ENCODE assay signal across 19 cellular contexts in the genomic region with DNA sequence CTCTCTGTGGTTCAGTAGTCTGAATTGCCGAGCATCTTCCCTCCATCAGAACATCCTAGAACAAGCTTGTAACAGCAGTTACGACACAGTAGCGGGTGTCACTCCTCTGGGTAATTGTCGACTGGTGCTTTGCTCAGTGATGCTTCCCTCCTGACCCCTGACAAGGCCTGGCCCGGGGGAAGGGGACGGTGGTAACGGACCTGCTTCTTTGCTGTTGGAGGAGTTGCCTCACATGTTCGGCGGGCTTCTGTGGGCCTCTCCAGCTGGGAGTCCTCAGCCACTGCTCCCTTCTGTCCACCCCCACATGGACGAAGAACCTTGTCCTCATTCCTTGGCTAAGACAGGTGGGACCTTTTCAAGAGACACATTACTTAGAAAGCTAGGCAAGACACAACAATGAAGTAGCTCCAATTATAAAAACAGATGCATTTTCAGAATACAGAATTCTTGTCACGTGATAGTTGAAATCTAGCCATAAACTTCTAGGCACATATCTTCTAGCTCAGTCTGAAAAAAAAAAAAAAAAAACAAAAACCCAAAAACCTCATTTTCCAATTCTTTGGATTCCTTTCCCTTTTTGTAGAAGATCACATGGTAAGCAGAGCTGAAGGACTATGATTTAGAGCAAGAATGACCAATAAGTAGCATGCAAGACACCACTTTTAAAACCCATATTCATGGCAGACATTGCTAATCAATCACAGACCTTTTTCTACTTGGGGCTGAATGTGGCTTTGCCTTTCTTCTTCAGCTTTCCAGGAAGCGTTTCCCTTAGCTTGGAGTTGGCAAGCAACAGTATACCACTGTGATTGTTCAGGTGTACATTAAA. TPM values are rescaled to one million over a fixed set of nuclear protein-coding genes. Genes with fewer than 3 reads are reported as not detected.
DNase-seq lines count a peak whose midpoint lies in the region; ATAC-seq and TF ChIP-seq lines count a peak whose summit lies in the region.
"Had no signal": no experiment of that assay in that cellular context is flagged by ENCODE, and none has a peak within 500 bp of the region (broad histone marks: within the 10 kb centered on the region; RNA-seq: fewer than 3 reads in every experiment).

No MANE protein-coding gene starts in this region.

- intact Hi-C loops in mucosa of descending colon (cut with DNase I, micrococcal nuclease) (no loop called here), transverse colon (cut with DNase I; ENCODE audit: low total_unique reads) (no loop called here)

- ATAC-seq in mucosa of descending colon (peak; percentile 23), GM21367 (IDR thresholded peaks at IDR 0.05; ENCODE audit: unreplicated experiment) (no peak)

- WGBS in transverse colon (ENCODE audit: low coverage in 1 of 2), 2 donors = 50 to 71% methylated on average over 1 to 12 of the region's 12 CpGs

- H3K4me3 ChIP-seq in Peyer's patch (no peak overlapping the region), fibroblast of the aortic adventitia (ENCODE audit: low read depth, low read length) (no peak overlapping the region), mucosa of descending colon (no peak overlapping the region), transverse colon (no peak overlapping the region)
- H3K4me3 ChIP-seq: ovary, SJCRH30 had no signal

- in situ Hi-C loops in transverse colon (cut with MboI; ENCODE audit: low pct_ligation_motif_present in 1 of 4, low pct_unique_long_range_greater_than_20kb in 1 of 4, low sequenced_read_pairs in 3 of 4) = no loop called here

- no peak for TF ChIP-seq POLR2A in Peyer's patch (IDR thresholded peaks at IDR 0.05)
- no peak for TF ChIP-seq POLR2A in transverse colon (IDR thresholded peaks at IDR 0.05)

- H3K9me3 ChIP-seq in Peyer's patch = no peaks in the 10 kb centered on the region
- no peaks in the 10 kb centered on the region for H3K9me3 ChIP-seq in mucosa of descending colon
- H3K9me3 ChIP-seq in transverse colon = no peaks in the 10 kb centered on the region
- H3K9me3 ChIP-seq: ovary, SJCRH30 had no signal

- TF ChIP-seq EP300 in transverse colon (IDR thresholded peaks at IDR 0.05; ENCODE audit: low read depth) = no peak

- TF ChIP-seq CTCF in Peyer's patch (IDR thresholded peaks at IDR 0.05) = no peak
- TF ChIP-seq CTCF in fibroblast of the aortic adventitia (IDR thresholded peaks at IDR 0.05; ENCODE audit: insufficient read depth, low read length) = no peak
- no peak for TF ChIP-seq CTCF in mucosa of descending colon (IDR thresholded peaks at IDR 0.05)
- TF ChIP-seq CTCF in transverse colon (IDR thresholded peaks at IDR 0.05) = no peak

- no peaks in the 10 kb centered on the region for H3K36me3 ChIP-seq in Peyer's patch
- no peaks in the 10 kb centered on the region for H3K36me3 ChIP-seq in mucosa of descending colon (ENCODE audit: low read depth)
- H3K36me3 ChIP-seq in transverse colon = no peaks in the 10 kb centered on the region
- H3K36me3 ChIP-seq: ovary, SJCRH30 had no signal

- DNase-seq in Peyer's patch (peak in 1 of 3 donors; percentile 51), fibroblast of the aortic adventitia (ENCODE audit: low read depth) (peak; percentile 18), mucosa of descending colon (no peak), transverse colon (peak; percentile 31), iPS-NIHi11 (ENCODE audit: low spot score) (no peak), inferior parietal cortex (ENCODE audit: extremely low spot score) (no peak)
- DNase-seq: activated CD4-positive, alpha-beta T cell treated with anti-CD3 and anti-CD28 coated beads, Interleukin-2, amount 10 ng/mL, durations not matched to agents 7 days and 5 days; activated T-cell treated with anti-CD3 and anti-CD28 coated beads for 4 hours; caudate nucleus; effector CD8-positive, alpha-beta T cell; NCI-H1417; NCI-H226; SJCRH30; stimulated activated naive CD4-positive, alpha-beta T cell treated with Interleukin-2 at 50 U/mL for 16 hours; T1000 had no signal

- H3K27me3 ChIP-seq in Peyer's patch (no peaks in the 10 kb centered on the region), transverse colon (peaks cover 20% of the 10 kb centered on the region)
- H3K27me3 ChIP-seq: ovary, SJCRH30 had no signal

- H3K4me1 ChIP-seq in Peyer's patch (peaks cover 0 to 14% (median 0%) of the 10 kb centered on the region in 4 donors), mucosa of descending colon (ENCODE audit: low read depth) (peaks cover 3% of the 10 kb centered on the region), transverse colon (peaks cover 0 to 17% (median 15%) of the 10 kb centered on the region in 4 donors)

- H3K27ac ChIP-seq in Peyer's patch (peak overlapping the region; percentile 22 to 61 (median 44)), transverse colon (peak overlapping the region; percentile 24 to 89 (median 70))
- H3K27ac ChIP-seq: ovary, SJCRH30 had no signal

RNA-seq across cellular contexts. Expression of gene HMCN2, which starts 25.0 kb away (rescaled TPM):
- total RNA-seq in Peyer's patch (10 to 100 TPM; 24.8 to 61.7 (median 36.1) TPM), fibroblast of the aortic adventitia (ENCODE audit: low replicate concordance) (not detected in 2 replicates), mucosa of descending colon (10 to 100 TPM; 28.1 to 40.5 (median 33.2) TPM), transverse colon (10 to 100 TPM in 3 of 4 donors, 1 to 10 TPM in 1; 7.8 to 40.0 (median 15.2) TPM)
- total RNA-seq: activated CD4-positive, alpha-beta T cell treated with anti-CD3 and anti-CD28 coated beads, Interleukin-2, amount 10 ng/mL, durations not matched to agents 7 days and 5 days; B cell; mononuclear cell had no signal

Comparison
In these comparisons a context has a peak if more than half of its experiments do, and no peak if none do; other contexts are left out.
1. DNase-seq: peak in fibroblast of the aortic adventitia (single experiment) and transverse colon (single experiment); none in mucosa of descending colon (0 of 3), iPS-NIHi11 (single experiment) and inferior parietal cortex (single experiment).